Comparison of ENCODE assay signal across 10 cellular contexts in the genomic region with DNA sequence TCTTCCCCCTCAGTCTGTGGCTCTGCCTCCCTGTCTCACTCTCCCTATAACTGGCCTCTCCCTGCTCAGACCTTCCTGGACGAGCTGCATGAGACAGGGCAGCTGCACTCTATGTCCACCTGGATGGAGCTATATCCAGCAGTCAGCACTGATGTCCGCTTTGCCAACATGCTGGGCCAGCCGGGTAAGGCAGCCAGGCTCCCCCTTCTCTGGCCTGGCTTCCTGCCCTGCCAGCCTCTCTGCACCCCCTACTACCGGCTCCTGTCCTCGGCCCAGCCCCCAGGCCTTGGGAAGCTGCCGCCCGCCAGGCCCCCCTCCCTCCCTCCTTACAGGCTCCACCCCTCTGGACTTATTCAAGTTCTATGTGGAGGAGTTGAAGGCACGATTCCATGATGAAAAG. TPM values are rescaled to one million over a fixed set of nuclear protein-coding genes. Genes with fewer than 3 reads are reported as not detected.
DNase-seq lines count a peak whose midpoint lies in the region; ATAC-seq and TF ChIP-seq lines count a peak whose summit lies in the region.
"Had no signal": no experiment of that assay in that cellular context is flagged by ENCODE, and none has a peak within 500 bp of the region (broad histone marks: within the 10 kb centered on the region; RNA-seq: fewer than 3 reads in every experiment).

No MANE protein-coding gene starts in this region.

- ATAC-seq in activated B cell treated with CpG ODN at 0.5 μM for 24 hours (ENCODE audit: low read depth), result no peak
- ATAC-seq in HG02981 (IDR thresholded peaks at IDR 0.05; ENCODE audit: unreplicated experiment), result no peak

- no peak overlapping the region for H3K4me3 ChIP-seq in left ventricle myocardium inferior
- H3K4me3 ChIP-seq in smooth muscle cell, result no peak overlapping the region
- no peak overlapping the region for H3K4me3 ChIP-seq in A673 (ENCODE audit: low read depth, low read length, poor library complexity, severe bottlenecking)
- H3K4me3 ChIP-seq: A549, thoracic aorta had no signal

- no peak overlapping the region for H3K4me3 Mint-ChIP-seq in activated B cell treated with CpG ODN at 0.5 μM for 24 hours

- peaks cover 5% of the 10 kb centered on the region for H3K36me3 Mint-ChIP-seq in activated B cell treated with CpG ODN at 0.5 μM for 24 hours (ENCODE audit: low read depth)

- H2AFZ ChIP-seq in smooth muscle cell (ENCODE audit: low read depth), result no peak overlapping the region

- H3K9me3 Mint-ChIP-seq in activated B cell treated with CpG ODN at 0.5 μM for 24 hours, result no peaks in the 10 kb centered on the region

- peaks cover 18% of the 10 kb centered on the region for H3K4me1 ChIP-seq in left ventricle myocardium inferior
- no peaks in the 10 kb centered on the region for H3K4me1 ChIP-seq in smooth muscle cell (ENCODE audit: low read depth)
- H3K4me1 ChIP-seq in A673 (ENCODE audit: insufficient read depth, low read length, poor library complexity, severe bottlenecking), result no peaks in the 10 kb centered on the region
- H3K4me1 ChIP-seq: A549 had no signal

- peak overlapping the region; percentile 22 for H3K27ac Mint-ChIP-seq in activated B cell treated with CpG ODN at 0.5 μM for 24 hours

- CTCF ChIA-PET in activated B cell treated with CpG ODN at 0.5 μM for 24 hours (lab: Charles Lee), result interaction anchor here (0.7 to 14.7 kb wide), 13 partner anchors 11 to 201 kb away, joined by 3 to 284 read pairs (median 6); a partner anchor contains a TSS
- CTCF ChIA-PET in A673 (lab: Charles Lee), result interaction anchor here (0.6 to 1.2 kb wide), 5 partner anchors 10 to 141 kb away, joined by 3 to 4 read pairs (median 4); a partner anchor contains a TSS

- H3K9ac ChIP-seq in smooth muscle cell (ENCODE audit: low read depth), result no peak overlapping the region

- POLR2A ChIA-PET in activated B cell treated with CpG ODN at 0.5 μM for 24 hours (lab: Charles Lee) (interaction anchor here (0.6 to 2.6 kb wide), 4 partner anchors 15 to 1137 kb away, joined by 3 to 12 read pairs (median 4); a partner anchor contains a TSS), A673 (lab: Charles Lee; ENCODE audit: low non-redundant PET) (interaction anchor here (0.5 kb wide), 2 partner anchors 80 to 503 kb away, joined by 4 to 6 read pairs; no protein-coding TSS in a partner anchor)

- H3K79me2 ChIP-seq in smooth muscle cell (ENCODE audit: low read depth), result no peaks in the 10 kb centered on the region

- H3K27me3 Mint-ChIP-seq in activated B cell treated with CpG ODN at 0.5 μM for 24 hours, result no peaks in the 10 kb centered on the region

- H3K36me3 ChIP-seq in left ventricle myocardium inferior (peaks cover 39% of the 10 kb centered on the region), smooth muscle cell (ENCODE audit: low read depth) (no peaks in the 10 kb centered on the region), A673 (ENCODE audit: insufficient read depth, low read length, poor library complexity, severe bottlenecking) (no peaks in the 10 kb centered on the region)

- WGBS in smooth muscle cell (ENCODE audit: low lambda C conversion rate), result 32% methylated on average over 8 of the region's 8 CpGs

- H3K27ac ChIP-seq in left ventricle myocardium inferior (replicated peaks) (peak overlapping the region; percentile 50), smooth muscle cell (ENCODE audit: low read depth) (no peak overlapping the region), A673 (ENCODE audit: low read depth, low read length, poor library complexity, severe bottlenecking) (no peak overlapping the region)
- H3K27ac ChIP-seq: thoracic aorta had no signal

- no peaks in the 10 kb centered on the region for H3K9me3 ChIP-seq in left ventricle myocardium inferior (replicated peaks)
- no peaks in the 10 kb centered on the region for H3K9me3 ChIP-seq in smooth muscle cell (replicated peaks; ENCODE audit: low read depth)
- H3K9me3 ChIP-seq in A673 (ENCODE audit: low read depth, low read length, poor library complexity, severe bottlenecking), result no peaks in the 10 kb centered on the region
- H3K9me3 ChIP-seq: A549, thoracic aorta had no signal

- intact Hi-C loops in activated B cell treated with CpG ODN at 0.5 μM for 24 hours (cut with micrococcal nuclease) (loop anchor here (1.0 to 2.0 kb wide), 4 partner anchors 70 to 201 kb away; a partner anchor contains a TSS), left ventricle myocardium inferior (cut with micrococcal nuclease) (no loop called here), A673 (cut with micrococcal nuclease; ENCODE audit: unreplicated experiment) (no loop called here)

- H3F3A ChIP-seq in smooth muscle cell (ENCODE audit: low read depth), result peaks cover 19% of the 10 kb centered on the region

- H4K20me1 ChIP-seq in smooth muscle cell (ENCODE audit: low read depth), result no peaks in the 10 kb centered on the region

- H3K4me2 ChIP-seq in smooth muscle cell, result peak overlapping the region; percentile 23
- H3K4me2 ChIP-seq: A549 had no signal

- no TSS peak for BruUV-seq in A673 (replicated peaks; lab: Mats Ljungman, UMichigan)

- peak; percentile 68 for DNase-seq in NCI-H82 (lab: John Stamatoyannopoulos, UW)
- DNase-seq in NCI-H82 treated with DMSO at 0.1 percent for 48 hours (lab: John Stamatoyannopoulos, UW; ENCODE audit: unreplicated experiment), result no peak
- no peak for DNase-seq in activated B cell treated with CpG ODN at 0.5 μM for 24 hours
- DNase-seq in left ventricle myocardium inferior, result no peak
- DNase-seq in smooth muscle cell (lab: John Stamatoyannopoulos, UW; ENCODE audit: unreplicated experiment), result no peak
- DNase-seq in A673 (ENCODE audit: low spot score), result no peak
- no peak for DNase-seq in AG20443 (ENCODE audit: low spot score)

- H3K4me1 Mint-ChIP-seq in activated B cell treated with CpG ODN at 0.5 μM for 24 hours, result peaks cover 27% of the 10 kb centered on the region

- H3K27me3 ChIP-seq in left ventricle myocardium inferior (ENCODE audit: low read depth), result no peaks in the 10 kb centered on the region
- no peaks in the 10 kb centered on the region for H3K27me3 ChIP-seq in smooth muscle cell (ENCODE audit: low read depth)
- no peaks in the 10 kb centered on the region for H3K27me3 ChIP-seq in A673 (replicated peaks; ENCODE audit: insufficient read depth, low read depth, low read length, poor library complexity)

- no peak for TF ChIP-seq CTCF in activated B cell treated with CpG ODN at 0.5 μM for 24 hours (IDR thresholded peaks at IDR 0.05)
- TF ChIP-seq CTCF in left ventricle myocardium inferior (IDR thresholded peaks at IDR 0.05; ENCODE audit: borderline replicate concordance), result no peak
- no peak for TF ChIP-seq CTCF in smooth muscle cell (IDR thresholded peaks at IDR 0.05; ENCODE audit: borderline replicate concordance, insufficient read depth, poor library complexity, severe bottlenecking)
- TF ChIP-seq CTCF in A673 (conservative IDR thresholded peaks at IDR 0.05; ENCODE audit: low read depth, low read length), result no peak

RNA-seq across cellular contexts. Expression of a gene that starts 14.0 kb away (rescaled TPM):
- 16.4 and 23.4 TPM in 2 replicates for total RNA-seq in activated B cell treated with CpG ODN at 0.5 μM for 24 hours
- 22.0 TPM for total RNA-seq in left ventricle myocardium inferior
- 5.7 and 6.2 TPM in 2 replicates for total RNA-seq in smooth muscle cell
- 19.8 and 22.8 TPM in 2 replicates for polyA plus RNA-seq in smooth muscle cell
- total RNA-seq in A673 (2021), result 14.0 and 19.4 TPM in 2 replicates

RNA-seq across cellular contexts. Expression of a gene that starts 32.0 kb away (rescaled TPM):
- total RNA-seq in activated B cell treated with CpG ODN at 0.5 μM for 24 hours (0.93 and 1.5 TPM in 2 replicates), left ventricle myocardium inferior (0.33 TPM), smooth muscle cell (0.09 and 1.3 TPM in 2 replicates), A673 (2021) (0.19 and 0.20 TPM in 2 replicates)
- 0.18 and 0.26 TPM in 2 replicates for polyA plus RNA-seq in smooth muscle cell
